Comparison of ENCODE assay signal across 27 cellular contexts in the genomic region with DNA sequence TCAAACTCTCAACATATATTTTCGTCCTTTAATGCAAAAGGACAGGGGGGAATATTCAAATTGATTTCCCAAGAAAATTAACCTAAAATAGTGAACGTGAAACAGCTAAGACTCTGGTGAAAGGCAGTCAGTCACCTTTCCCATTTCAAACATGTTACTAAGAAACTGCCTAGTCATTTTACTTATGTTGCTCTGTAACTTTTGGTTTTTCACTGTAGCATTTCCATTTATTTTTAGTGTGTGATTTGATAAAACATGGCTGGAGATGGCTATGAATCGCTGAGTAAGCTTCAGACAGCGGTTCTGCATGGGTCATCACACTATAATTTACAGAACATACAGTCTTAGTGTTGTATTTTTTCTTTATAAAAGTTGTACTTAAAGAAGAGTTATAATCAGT. TPM values are rescaled to one million over a fixed set of nuclear protein-coding genes. Genes with fewer than 3 reads are reported as not detected.
DNase-seq lines count a peak whose midpoint lies in the region; ATAC-seq, FAIRE-seq and TF ChIP-seq lines count a peak whose summit lies in the region.
"Had no signal": no experiment of that assay in that cellular context is flagged by ENCODE, and none has a peak within 500 bp of the region (broad histone marks: within the 10 kb centered on the region; RNA-seq: fewer than 3 reads in every experiment).

No MANE protein-coding gene starts in this region.

- FAIRE-seq in HepG2 (lab: Jason Lieb, UNC): no peak
- FAIRE-seq in K562 (lab: Jason Lieb, UNC): peak; percentile 48
- FAIRE-seq: GM12878, GM12892, GM18507 had no signal

- no peak for TF ChIP-seq POLR2A in HepG2 (IDR thresholded peaks at IDR 0.05; ENCODE audit: insufficient read depth in 1 of 2, low read depth in 2 of 2, low read length in 2 of 2)
- no peak for TF ChIP-seq POLR2A in right lobe of liver (IDR thresholded peaks at IDR 0.05)
- no peak for TF ChIP-seq POLR2A in K562 (conservative IDR thresholded peaks at IDR 0.05)

- H3K4me1 ChIP-seq in HepG2 (ENCODE audit: insufficient read depth, low read length) (peaks cover 3% of the 10 kb centered on the region), right lobe of liver (no peaks in the 10 kb centered on the region), K562 (replicated peaks in 1 of 2; ENCODE audit: control insufficient read depth in 2 of 2, insufficient read depth in 2 of 2, low read length in 2 of 2) (peaks cover 0 to 32% of the 10 kb centered on the region in 2 experiments; a peak in 3 of 5 replicates), psoas muscle (no peaks in the 10 kb centered on the region)

- no peaks in the 10 kb centered on the region for H3K9me1 ChIP-seq in K562 (ENCODE audit: control insufficient read depth, insufficient read depth, low read length)

- no peak overlapping the region for H3K4me2 ChIP-seq in HepG2 (ENCODE audit: low read depth, low read length)
- H3K4me2 ChIP-seq in K562 (ENCODE audit: insufficient read depth, low read length): peak overlapping the region; percentile 22
- H3K4me2 ChIP-seq: BLaER1 treated with 17β-estradiol and CSF1 and Interleukin-3, amounts not matched to agents 10 nM and 100 nM had no signal

- H3K9me3 Mint-ChIP-seq in nephron: no peaks in the 10 kb centered on the region
- H3K9me3 Mint-ChIP-seq: CD4-positive, alpha-beta T cell; CD8-positive, alpha-beta memory T cell had no signal

- H3K36me3 ChIP-seq in HepG2 (replicated peaks in 1 of 2; ENCODE audit: control insufficient read depth in 1 of 2, insufficient read depth in 2 of 2, low read length in 2 of 2) (no peaks in the 10 kb centered on the region), right lobe of liver (no peaks in the 10 kb centered on the region), K562 (ENCODE audit: control insufficient read depth, insufficient read depth, low read length) (peaks cover 14% of the 10 kb centered on the region), psoas muscle (ENCODE audit: insufficient read depth in 1 of 2, low read depth in 1 of 2) (no peaks in the 10 kb centered on the region)

- TF ChIP-seq CTCF in HepG2 (CRISPR knock-in tag; IDR thresholded peaks at IDR 0.05): no peak
- TF ChIP-seq CTCF in right lobe of liver (IDR thresholded peaks at IDR 0.05): no peak
- no peak for TF ChIP-seq CTCF in K562 (IDR thresholded peaks at IDR 0.05 in 2 of 3, conservative IDR thresholded peaks at IDR 0.05 in 1 of 3; ENCODE audit: insufficient read depth in 2 of 3, low read depth in 1 of 3, low read length in 3 of 3)
- no peak for TF ChIP-seq CTCF in nephron (IDR thresholded peaks at IDR 0.05; ENCODE audit: unreplicated experiment in 3 of 3)
- TF ChIP-seq CTCF in psoas muscle (IDR thresholded peaks at IDR 0.05): no peak

- TF ChIP-seq RAD21 in HepG2 (CRISPR knock-in tag; IDR thresholded peaks at IDR 0.05) (no peak), K562 (CRISPR knock-in tag; conservative IDR thresholded peaks at IDR 0.05 in 1 of 2, IDR thresholded peaks at IDR 0.05 in 1 of 2) (no peak)

- H2AFZ ChIP-seq in HepG2 (ENCODE audit: low read length) (no peak overlapping the region), K562 (ENCODE audit: low read depth, low read length) (no peak overlapping the region)

- H3K4me3 ChIP-seq in HepG2 (replicated peaks in 1 of 3; ENCODE audit: insufficient read depth in 1 of 3, low read depth in 2 of 3, low read length in 3 of 3) (no peak overlapping the region), right lobe of liver (no peak overlapping the region), K562 (no peak overlapping the region), psoas muscle (no peak overlapping the region)
- H3K4me3 ChIP-seq: BLaER1 treated with 17β-estradiol and CSF1 and Interleukin-3, amounts not matched to agents 10 nM and 100 nM; GM12878 had no signal

- no peak for TF ChIP-seq EP300 in HepG2 (IDR thresholded peaks at IDR 0.05; ENCODE audit: low read depth in 2 of 2, low read length in 2 of 2)
- TF ChIP-seq EP300 in HepG2 (CRISPR knock-in tag; IDR thresholded peaks at IDR 0.05; ENCODE audit: borderline replicate concordance): no peak
- TF ChIP-seq EP300 in K562 (IDR thresholded peaks at IDR 0.05; ENCODE audit: low read length): no peak

- DNase-seq in HepG2 (ENCODE audit: low spot score): no peak
- DNase-seq in right lobe of liver: no peak
- peak; percentile 11 for DNase-seq in OCI-M1 (lab: John Stamatoyannopoulos, UW)
- peak in 1 of 4 experiments; percentile 21 for DNase-seq in K562 (ENCODE audit: extremely low read depth in 1 of 4, low spot score in 3 of 4)
- DNase-seq in psoas muscle: no peak
- DNase-seq in AG08395 (ENCODE audit: low spot score): no peak
- no peak for DNase-seq in LoVo (ENCODE audit: low spot score)
- DNase-seq: ACHN; AML-193; CD4-positive, alpha-beta T cell; CD8-positive, alpha-beta memory T cell; COR-L47; DMS 273 treated with DMSO at 0.1 percent for 48 hours; DMS153; DMS53; DMS79; DND-41; EL; GDM1 had no signal

- no TSS peak for BruUV-seq in HepG2 (replicated peaks; lab: Mats Ljungman, UMichigan)
- BruUV-seq in K562 (replicated peaks; lab: Mats Ljungman, UMichigan): no TSS peak

- intact Hi-C loops in HepG2 (cut with micrococcal nuclease; ENCODE audit: unreplicated experiment): no loop called here
- intact Hi-C loops in right lobe of liver (cut with DNase I): no loop called here
- intact Hi-C loops in K562 (cut with micrococcal nuclease): no loop called here
- intact Hi-C loops in psoas muscle (cut with DNase I): no loop called here

- CTCF ChIA-PET in HepG2 (lab: Yijun Ruan, JAX; ENCODE audit: low intra/inter-chr PET ratio, low total read pairs): no interaction called here
- CTCF ChIA-PET in K562 (lab: Yijun Ruan, JAX; ENCODE audit: low intra/inter-chr PET ratio): no interaction called here

- H3K36me3 Mint-ChIP-seq in nephron (ENCODE audit: low read depth): peaks cover 16% of the 10 kb centered on the region
- H3K36me3 Mint-ChIP-seq: CD8-positive, alpha-beta memory T cell had no signal

- H3K79me2 ChIP-seq in HepG2 (ENCODE audit: insufficient read depth, low read length): no peaks in the 10 kb centered on the region
- no peaks in the 10 kb centered on the region for H3K79me2 ChIP-seq in K562 (ENCODE audit: control insufficient read depth, insufficient read depth, low read length)

- H3K9ac ChIP-seq in HepG2 (ENCODE audit: insufficient read depth, low read depth, low read length): no peak overlapping the region
- H3K9ac ChIP-seq in K562 (ENCODE audit: insufficient read depth in 1 of 2, low read depth in 2 of 2, low read length in 2 of 2): no peak overlapping the region
- H3K9ac ChIP-seq: BLaER1 treated with 17β-estradiol and CSF1 and Interleukin-3, amounts not matched to agents 10 nM and 100 nM had no signal

- no peaks in the 10 kb centered on the region for H4K20me1 ChIP-seq in HepG2 (ENCODE audit: insufficient read depth, low read length)
- no peaks in the 10 kb centered on the region for H4K20me1 ChIP-seq in K562 (replicated peaks; ENCODE audit: control insufficient read depth, insufficient read depth, low read length)
- H4K20me1 ChIP-seq: BLaER1 treated with 17β-estradiol and CSF1 and Interleukin-3, amounts not matched to agents 10 nM and 100 nM had no signal

- no peaks in the 10 kb centered on the region for H3K9me3 ChIP-seq in HepG2 (ENCODE audit: low read length)
- no peaks in the 10 kb centered on the region for H3K9me3 ChIP-seq in right lobe of liver
- no peaks in the 10 kb centered on the region for H3K9me3 ChIP-seq in K562 (replicated peaks; ENCODE audit: control insufficient read depth, insufficient read depth, low read depth, low read length)
- no peaks in the 10 kb centered on the region for H3K9me3 ChIP-seq in psoas muscle
- H3K9me3 ChIP-seq: BLaER1 treated with 17β-estradiol and CSF1 and Interleukin-3, amounts not matched to agents 10 nM and 100 nM had no signal

- peak overlapping the region in 2 of 3 experiments; percentile 36 to 48 for H3K27ac Mint-ChIP-seq in nephron
- H3K27ac Mint-ChIP-seq: B cell; CD4-positive, alpha-beta T cell; CD8-positive, alpha-beta memory T cell had no signal

- peaks cover 31% of the 10 kb centered on the region for H3K4me1 Mint-ChIP-seq in nephron
- H3K4me1 Mint-ChIP-seq: B cell; CD8-positive, alpha-beta memory T cell had no signal

- in situ Hi-C loops in HepG2 (cut with HindIII; ENCODE audit: extremely low pct_ligation_motif_present, low pct_unique_long_range_greater_than_20kb) (no loop called here), K562 (cut with MboI) (no loop called here)

- 31% methylated on average over 4 of the region's 4 CpGs for WGBS in HepG2 (ENCODE audit: low lambda C conversion rate)
- WGBS in right lobe of liver (ENCODE audit: insufficient coverage, low coverage, low lambda C conversion rate, missing lambda C conversion rate): 76% methylated on average over 4 of the region's 4 CpGs
- 15% methylated on average over 4 of the region's 4 CpGs for WGBS in K562 (ENCODE audit: insufficient coverage, low coverage, missing lambda C conversion rate)
- 95 to 96% (median 95%) methylated on average over 4 of the region's 4 CpGs for WGBS in psoas muscle, 3 donors

- ATAC-seq in HepG2: no peak
- no peak for ATAC-seq in right lobe of liver
- no peak for ATAC-seq in K562
- ATAC-seq in psoas muscle: no peak
- ATAC-seq: GM12878 had no signal

- no peak overlapping the region for H3K4me3 Mint-ChIP-seq in nephron
- H3K4me3 Mint-ChIP-seq: B cell; CD4-positive, alpha-beta T cell; CD8-positive, alpha-beta memory T cell had no signal

- H3K27ac ChIP-seq in HepG2 (ENCODE audit: extremely low read length, insufficient read depth, low read length) (no peak overlapping the region), right lobe of liver (no peak overlapping the region), K562 (ENCODE audit: extremely low read depth, low read depth, low read length) (peak overlapping the region; percentile 55; the same call in 1 of the 3 replicates), psoas muscle (no peak overlapping the region)
- H3K27ac ChIP-seq: 22Rv1; BLaER1 treated with 17β-estradiol and CSF1 and Interleukin-3, amounts not matched to agents 10 nM and 100 nM; C4-2B had no signal

- H3K27me3 ChIP-seq in HepG2 (ENCODE audit: control insufficient read depth in 1 of 2, insufficient read depth in 2 of 2, low read length in 2 of 2): peaks cover 0 to 19% of the 10 kb centered on the region in 2 experiments; a peak in 2 of 5 replicates
- H3K27me3 ChIP-seq in right lobe of liver: no peaks in the 10 kb centered on the region
- no peaks in the 10 kb centered on the region for H3K27me3 ChIP-seq in K562 (ENCODE audit: control insufficient read depth in 2 of 2, insufficient read depth in 2 of 2, low read length in 2 of 2)
- H3K27me3 ChIP-seq in psoas muscle (ENCODE audit: insufficient read depth in 3 of 3, low read length in 2 of 3): peaks cover 0 to 2% (median 0%) of the 10 kb centered on the region in 3 donors
- H3K27me3 ChIP-seq: BLaER1 treated with 17β-estradiol and CSF1 and Interleukin-3, amounts not matched to agents 10 nM and 100 nM had no signal

- no peaks in the 10 kb centered on the region for H3K27me3 Mint-ChIP-seq in nephron (ENCODE audit: low read depth)
- H3K27me3 Mint-ChIP-seq: CD4-positive, alpha-beta T cell had no signal

- POLR2A ChIA-PET in HepG2 (lab: Yijun Ruan, JAX) (no interaction called here), K562 (lab: Yijun Ruan, JAX) (interaction anchor here (1.0 kb wide), 1 partner anchor 38 kb away, joined by 4 read pairs; no protein-coding TSS in a partner anchor)

RNA-seq across cellular contexts. Expression of a gene that starts 16.0 kb away (rescaled TPM):
- 22.4 and 32.3 TPM in 2 replicates for total RNA-seq in HepG2 (2016; rRNA removed; fragmentation: Illumina TruSeq; extraction: Trizol)
- total RNA-seq in HepG2 (2016; cell fraction: cytosol; rRNA removed; fragmentation: Illumina TruSeq; extraction: Trizol; ENCODE audit: low read depth): 3.3 and 4.9 TPM in 2 replicates
- total RNA-seq in HepG2 (2016; cell fraction: insoluble cytoplasmic fraction; rRNA removed; fragmentation: Illumina TruSeq; extraction: Trizol): 22.9 and 30.7 TPM in 2 replicates
- total RNA-seq in HepG2 (2016; cell fraction: membrane; rRNA removed; fragmentation: Illumina TruSeq; extraction: Trizol): 5.4 and 7.1 TPM in 2 replicates
- 67.0 and 70.2 TPM in 2 replicates for total RNA-seq in HepG2 (2016; cell fraction: nucleus; rRNA removed; fragmentation: Illumina TruSeq; extraction: Trizol)
- 24.3 and 25.2 TPM in 2 replicates for polyA plus RNA-seq in HepG2 (2011; rRNA removed)
- 17.3 and 21.0 TPM in 2 replicates for polyA plus RNA-seq in HepG2 (2011; cell fraction: cytosol; rRNA removed)
- 39.1 and 40.8 TPM in 2 replicates for polyA plus RNA-seq in HepG2 (2011; cell fraction: nucleus; rRNA removed)
- polyA plus RNA-seq in HepG2 (2012): 18.0 and 22.9 TPM in 2 replicates
- polyA plus RNA-seq in HepG2 (2016; cell fraction: cytosol; fragmentation: Illumina TruSeq; extraction: Trizol; ENCODE audit: low read depth): 0.63 and 0.76 TPM in 2 replicates
- polyA plus RNA-seq in HepG2 (2016; cell fraction: insoluble cytoplasmic fraction; fragmentation: Illumina TruSeq; extraction: Trizol; ENCODE audit: low read depth): 10.6 and 10.9 TPM in 2 replicates
- 1.1 and 1.4 TPM in 2 replicates for polyA plus RNA-seq in HepG2 (2016; cell fraction: membrane; fragmentation: Illumina TruSeq; extraction: Trizol; ENCODE audit: low read depth)
- polyA plus RNA-seq in HepG2 (2016; cell fraction: nucleus; fragmentation: Illumina TruSeq; extraction: Trizol; ENCODE audit: insufficient read depth, low read depth): 40.0 and 48.7 TPM in 2 replicates
- polyA minus RNA-seq in HepG2 (2011; rRNA and poly(A)+ RNA removed; ENCODE audit: low replicate concordance): 69.7 and 110 TPM in 2 replicates
- polyA minus RNA-seq in HepG2 (2011; cell fraction: cytosol; rRNA and poly(A)+ RNA removed): 23.3 and 31.7 TPM in 2 replicates
- 194 and 209 TPM in 2 replicates for polyA minus RNA-seq in HepG2 (2011; cell fraction: nucleus; rRNA and poly(A)+ RNA removed)
- total RNA-seq in right lobe of liver: 10 to 100 TPM; 17.0 to 24.8 (median 21.5) TPM
- total RNA-seq in K562 (2011; cell fraction: chromatin; rRNA removed; ENCODE audit: low replicate concordance): 91.0 and 238 TPM in 2 replicates
- 47.0 and 55.5 TPM in 2 replicates for total RNA-seq in K562 (2011; cell fraction: nucleolus; rRNA removed)
- 117 and 146 TPM in 2 replicates for total RNA-seq in K562 (2011; cell fraction: nucleoplasm; rRNA removed)
- total RNA-seq in K562 (2014; rRNA removed): 34.5 and 35.6 TPM in 2 replicates
- 41.5 and 45.6 TPM in 2 replicates for total RNA-seq in K562 (2014; rRNA removed; fragmentation: Illumina TruSeq; extraction: Trizol)
- total RNA-seq in K562 (2015; rRNA removed; fragmentation: Illumina TruSeq; extraction: Trizol): 44.0 and 46.1 TPM in 2 replicates
- total RNA-seq in K562 (2021): 33.8 and 34.4 TPM in 2 replicates
- 34.0 and 48.0 TPM in 2 replicates for polyA plus RNA-seq in K562 (2011; rRNA removed)
- polyA plus RNA-seq in K562 (2011; cell fraction: cytosol; rRNA removed): 43.3 and 78.7 TPM in 2 replicates
- polyA plus RNA-seq in K562 (2011; cell fraction: nucleus; rRNA removed): 50.1 and 51.6 TPM in 2 replicates
- polyA plus RNA-seq in K562 (2012): 19.8 and 24.3 TPM in 2 replicates
- polyA plus RNA-seq in K562 (2014; fragmentation: Illumina TruSeq; extraction: Trizol): 31.0 and 34.1 TPM in 2 replicates
- polyA plus RNA-seq in K562 (2014; fragmentation: Nextera tagmentation; extraction: Ambion mirVana): 10 to 100 TPM; 15.2 to 18.2 TPM
- 25.5 and 28.3 TPM in 2 replicates for polyA plus RNA-seq in K562 (2014; rRNA removed)
- polyA minus RNA-seq in K562 (2011; rRNA and poly(A)+ RNA removed): 120 and 125 TPM in 2 replicates
- polyA minus RNA-seq in K562 (2011; cell fraction: cytosol; rRNA and poly(A)+ RNA removed): 32.9 and 46.0 TPM in 2 replicates
- polyA minus RNA-seq in K562 (2011; cell fraction: nucleus; rRNA and poly(A)+ RNA removed): 80.1 and 122 TPM in 2 replicates
- 10 to 100 TPM; 40.4 to 52.0 (median 46.5) TPM for total RNA-seq in psoas muscle
- polyA plus RNA-seq in psoas muscle: 10 to 100 TPM in 2 of 3 donors, 1 to 10 TPM in 1; 7.5 to 29.1 (median 10.9) TPM
